8 cellular contexts compared by ENCODE assay signal in genomic region chr9:127561491-127562270, GRCh38. TPM values are rescaled to one million over a fixed set of nuclear protein-coding genes. Genes with fewer than 3 reads are reported as not detected.
A peak's percentile ranks its signal among the peaks of the same experiment; 100 is the strongest.
DNase-seq lines count a peak whose midpoint lies in the region; ATAC-seq and TF ChIP-seq lines count a peak whose summit lies in the region.

No MANE protein-coding gene starts in this region.

- H3K9me3 Mint-ChIP-seq in CD8-positive, alpha-beta memory T cell: no peaks in the 10 kb centered on the region
- no peaks in the 10 kb centered on the region for H3K9me3 Mint-ChIP-seq in MCF 10A (ENCODE audit: unreplicated experiment)

- BruUV-seq in MCF 10A (replicated peaks; lab: Mats Ljungman, UMichigan): TSS peak; percentile 8

- H3K36me3 Mint-ChIP-seq in CD8-positive, alpha-beta memory T cell: peaks cover 0 to 2% (median 1%) of the 10 kb centered on the region in 3 donors
- H3K36me3 Mint-ChIP-seq in MCF 10A (ENCODE audit: insufficient read depth, unreplicated experiment): peaks cover 72% of the 10 kb centered on the region

- intact Hi-C loops in MCF 10A (cut with micrococcal nuclease) (loop anchor here (2.0 kb wide), 1 partner anchor 17 kb away; no protein-coding TSS in a partner anchor), tibial artery (cut with DNase I; ENCODE audit: low total_unique reads) (no loop called here)

- POLR2A ChIA-PET in CD8-positive, alpha-beta memory T cell (lab: Charles Lee): no interaction called here
- POLR2A ChIA-PET in MCF 10A (lab: Yijun Ruan, JAX): interaction anchor here (0.5 to 2.6 kb wide), 14 partner anchors 9 to 333 kb away, joined by 3 to 32 read pairs (median 6); partner anchors contain the start of genes LRSAM1 and RPL12

- no peak for DNase-seq in CD8-positive, alpha-beta memory T cell
- DNase-seq in NOMO-1 treated with DMSO at 0.1 percent for 48 hours (lab: John Stamatoyannopoulos, UW; ENCODE audit: unreplicated experiment): peak; percentile 76
- DNase-seq in MCF 10A (ENCODE audit: unreplicated experiment): peak; percentile 99
- DNase-seq in tibial artery: peak; percentile 93 to 96
- no peak for DNase-seq in NCI-H345 treated with DMSO at 0.1 percent for 48 hours (lab: John Stamatoyannopoulos, UW; ENCODE audit: unreplicated experiment)
- no peak for DNase-seq in NCI-H524 treated with DMSO at 0.1 percent for 48 hours (lab: John Stamatoyannopoulos, UW)

- H3K27me3 Mint-ChIP-seq in CD8-positive, alpha-beta memory T cell: no peaks in the 10 kb centered on the region
- H3K27me3 Mint-ChIP-seq in MCF 10A (ENCODE audit: insufficient read depth, unreplicated experiment): no peaks in the 10 kb centered on the region

- no peaks in the 10 kb centered on the region for H3K36me3 ChIP-seq in CD8-positive, alpha-beta memory T cell (ENCODE audit: insufficient read depth, low read length)
- peaks cover 0 to 30% (median 15%) of the 10 kb centered on the region in 3 donors for H3K36me3 ChIP-seq in tibial artery

- H3K4me1 Mint-ChIP-seq in CD8-positive, alpha-beta memory T cell: peaks cover 30 to 53% (median 40%) of the 10 kb centered on the region in 3 donors
- H3K4me1 Mint-ChIP-seq in MCF 10A (ENCODE audit: insufficient read depth, unreplicated experiment): peaks cover 39% of the 10 kb centered on the region

- no peak overlapping the region for H3K4me3 ChIP-seq in CD8-positive, alpha-beta memory T cell (ENCODE audit: low read length)
- peak overlapping the region; percentile 0 to 3 for H3K4me3 ChIP-seq in tibial artery

- no peak for TF ChIP-seq CTCF in MCF 10A (IDR thresholded peaks at IDR 0.05; ENCODE audit: unreplicated experiment)
- no peak for TF ChIP-seq CTCF in tibial artery (IDR thresholded peaks at IDR 0.05)

- peak overlapping the region in 3 of 8 donors; percentile 5 to 44 (median 11) for H3K27ac Mint-ChIP-seq in CD8-positive, alpha-beta memory T cell
- H3K27ac Mint-ChIP-seq in MCF 10A (ENCODE audit: low read depth, unreplicated experiment): peak overlapping the region; percentile 87

- H3K27me3 ChIP-seq in CD8-positive, alpha-beta memory T cell (ENCODE audit: insufficient read depth, low read length, poor library complexity, severe bottlenecking): no peaks in the 10 kb centered on the region
- H3K27me3 ChIP-seq in layer of hippocampus (ENCODE audit: control insufficient read depth, insufficient read depth, low read length) (no peaks in the 10 kb centered on the region), tibial artery (no peaks in the 10 kb centered on the region)

- no peak for ATAC-seq in GM19023 (IDR thresholded peaks at IDR 0.05; ENCODE audit: unreplicated experiment)

- no peaks in the 10 kb centered on the region for H3K9me3 ChIP-seq in CD8-positive, alpha-beta memory T cell (ENCODE audit: low read length)
- H3K9me3 ChIP-seq in tibial artery: no peaks in the 10 kb centered on the region

- H3K27ac ChIP-seq in CD8-positive, alpha-beta memory T cell (ENCODE audit: low read depth, low read length): peak overlapping the region; percentile 39
- peak overlapping the region; percentile 35 for H3K27ac ChIP-seq in layer of hippocampus (ENCODE audit: low read depth, low read length)
- peak overlapping the region; percentile 78 to 84 for H3K27ac ChIP-seq in tibial artery

- H3K4me3 Mint-ChIP-seq in CD8-positive, alpha-beta memory T cell: no peak overlapping the region
- peak overlapping the region; percentile 72 for H3K4me3 Mint-ChIP-seq in MCF 10A (ENCODE audit: unreplicated experiment)

- H3K4me1 ChIP-seq in CD8-positive, alpha-beta memory T cell (ENCODE audit: insufficient read depth, low read length): peaks cover 30% of the 10 kb centered on the region
- peaks cover 0 to 85% (median 69%) of the 10 kb centered on the region in 4 donors for H3K4me1 ChIP-seq in tibial artery

- CTCF ChIA-PET in CD8-positive, alpha-beta memory T cell (lab: Charles Lee): interaction anchor here (0.9 kb wide), 1 partner anchor 18 kb away, joined by 3 read pairs; no protein-coding TSS in a partner anchor
- CTCF ChIA-PET in MCF 10A (lab: Yijun Ruan, JAX): interaction anchor here (0.7 to 1.4 kb wide), 5 partner anchors 11 to 359 kb away, joined by 3 read pairs; no protein-coding TSS in a partner anchor

RNA-seq across cellular contexts. Expression of gene STXBP1, which starts 50.4 kb away (rescaled TPM):
- total RNA-seq in CD8-positive, alpha-beta memory T cell: 10 to 100 TPM; 14.5 to 15.2 TPM
- 8.2 TPM for polyA plus RNA-seq in CD8-positive, alpha-beta memory T cell
- total RNA-seq in MCF 10A (2022): 20.0 and 36.6 TPM in 2 replicates

Comparison
In these comparisons a context has a peak if more than half of its experiments do, and no peak if none do; other contexts are left out.
1. DNase-seq: peak in NOMO-1 treated with DMSO at 0.1 percent for 48 hours (single experiment), MCF 10A (single experiment) and tibial artery (2 of 2); none in CD8-positive, alpha-beta memory T cell (0 of 5), NCI-H345 treated with DMSO at 0.1 percent for 48 hours (single experiment) and NCI-H524 treated with DMSO at 0.1 percent for 48 hours (single experiment).
2. Peak in every context shown above with its lines, with median percentiles within 50 percentile points of each other: H3K27ac ChIP-seq.